8 cellular contexts compared by ENCODE assay signal in the genomic region with DNA sequence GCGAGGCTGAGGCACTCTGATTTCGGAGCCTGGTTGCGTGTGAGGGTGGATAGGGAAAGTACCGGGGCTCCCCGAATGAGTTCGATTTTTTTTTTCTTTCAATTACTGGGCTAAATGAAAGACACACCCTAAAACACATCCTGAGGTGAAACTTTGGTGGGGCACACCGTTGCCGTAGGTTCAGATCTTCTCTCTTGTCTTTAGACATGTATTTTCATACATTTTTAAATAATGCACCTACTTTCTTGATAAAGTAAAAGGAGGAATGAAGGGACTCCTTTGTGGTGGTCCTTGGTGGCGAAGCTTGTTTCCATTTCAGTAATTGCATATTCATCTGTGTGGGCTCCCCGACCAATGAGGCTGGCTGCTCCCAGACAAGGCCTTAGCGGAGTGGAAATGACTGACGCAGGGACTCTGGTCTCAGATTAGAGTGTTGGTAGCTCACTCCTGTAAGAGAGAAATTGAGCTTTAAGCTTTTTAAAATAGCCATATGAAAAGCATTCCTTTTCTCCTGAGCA. TPM values are rescaled to one million over a fixed set of nuclear protein-coding genes. Genes with fewer than 3 reads are reported as not detected.
DNase-seq lines count a peak whose midpoint lies in the region; ATAC-seq and TF ChIP-seq lines count a peak whose summit lies in the region.

No MANE protein-coding gene starts in this region.

- H3K9me2 ChIP-seq in SK-N-SH = no peaks in the 10 kb centered on the region

- H3K27ac ChIP-seq in SK-N-SH (ENCODE audit: low read depth in 2 of 2, low read length in 1 of 2) (peak overlapping the region; percentile 81 to 87), angular gyrus (ENCODE audit: low read depth, low read length) (peak overlapping the region; percentile 84)

- no peaks in the 10 kb centered on the region for H3K27me3 ChIP-seq in SK-N-SH (ENCODE audit: insufficient read depth)

- in situ Hi-C loops in ACHN (cut with HindIII; ENCODE audit: low pct_ligation_motif_present, low pct_unique_long_range_greater_than_20kb, low sequenced_read_pairs) = no loop called here

- CTCF ChIA-PET in SK-N-SH (lab: Yijun Ruan, JAX) = interaction anchor here (0.9 to 5.2 kb wide), 4 partner anchors 13 to 210 kb away, joined by 3 to 16 read pairs (median 7); no protein-coding TSS in a partner anchor

- H3K9me3 ChIP-seq in SK-N-SH = no peaks in the 10 kb centered on the region

- peaks cover 14 to 18% of the 10 kb centered on the region in 2 experiments; a peak in 3 of 4 replicates for H3K4me1 ChIP-seq in SK-N-SH (ENCODE audit: control insufficient read depth in 1 of 2, insufficient read depth in 2 of 2, low read depth in 1 of 2, low read length in 1 of 2)

- POLR2A ChIA-PET in SK-N-SH (lab: Yijun Ruan, JAX) = no interaction called here

- TF ChIP-seq EP300 in SK-N-SH (IDR thresholded peaks at IDR 0.05; ENCODE audit: borderline replicate concordance in 1 of 2, low read depth in 1 of 2, low read length in 1 of 2) = no peak

- H3K9ac ChIP-seq in SK-N-SH = peak overlapping the region; percentile 83

- ATAC-seq in GM18508 (IDR thresholded peaks at IDR 0.05; ENCODE audit: insufficient read depth, unreplicated experiment) (peak; percentile 21), HG03354 (IDR thresholded peaks at IDR 0.05; ENCODE audit: poor library complexity, severe bottlenecking, unreplicated experiment) (peak; percentile 21)

- H3F3A ChIP-seq in SK-N-SH (replicated peaks; ENCODE audit: insufficient read depth) = peaks cover 4% of the 10 kb centered on the region

- peaks cover 44% of the 10 kb centered on the region for H4K20me1 ChIP-seq in SK-N-SH (ENCODE audit: insufficient read depth)

- DNase-seq in ACHN (peak; percentile 63), SK-N-SH (peak; percentile 40), kidney glomerular epithelial cell (lab: John Stamatoyannopoulos, UW) (peak; percentile 61), ureter (ENCODE audit: low spot score) (no peak)
- peak; percentile 27 to 38 (median 32) for DNase-seq in stimulated activated CD4-positive, alpha-beta T cell treated with anti-CD3 and anti-CD28 coated beads, TNF-alpha, amount 100 ng/mL, for 1 hour (ENCODE audit: low read depth in 3 of 3, low spot score in 1 of 3)

- peak overlapping the region; percentile 82 for H3K4me2 ChIP-seq in SK-N-SH

- 4% methylated on average over 11 of the region's 12 CpGs for WGBS in SK-N-SH (ENCODE audit: low lambda C conversion rate)

- peaks cover 51% of the 10 kb centered on the region for H3K79me2 ChIP-seq in SK-N-SH (ENCODE audit: insufficient read depth)

- H3K36me3 ChIP-seq in SK-N-SH (replicated peaks in 1 of 2; ENCODE audit: control insufficient read depth in 1 of 2, insufficient read depth in 2 of 2, low read length in 1 of 2) = no peaks in the 10 kb centered on the region

- TF ChIP-seq RAD21 in SK-N-SH (IDR thresholded peaks at IDR 0.05; ENCODE audit: low read length) = no peak

- peak overlapping the region; percentile 71 to 79 for H3K4me3 ChIP-seq in SK-N-SH (ENCODE audit: low read depth in 2 of 2, low read length in 1 of 2)

- no peak; the same call in none of the 2 replicates for TF ChIP-seq CTCF in SK-N-SH (IDR thresholded peaks at IDR 0.05)

- H2AFZ ChIP-seq in SK-N-SH (ENCODE audit: low read depth) = peak overlapping the region; percentile 47

TF ChIP-seq in SK-N-SH, 30 proteins besides CTCF, POLR2A, EP300 and RAD21:
- no peak for TF ChIP-seq YY1 (IDR thresholded peaks at IDR 0.05; ENCODE audit: low read depth)
- TF ChIP-seq, protein P1, sequence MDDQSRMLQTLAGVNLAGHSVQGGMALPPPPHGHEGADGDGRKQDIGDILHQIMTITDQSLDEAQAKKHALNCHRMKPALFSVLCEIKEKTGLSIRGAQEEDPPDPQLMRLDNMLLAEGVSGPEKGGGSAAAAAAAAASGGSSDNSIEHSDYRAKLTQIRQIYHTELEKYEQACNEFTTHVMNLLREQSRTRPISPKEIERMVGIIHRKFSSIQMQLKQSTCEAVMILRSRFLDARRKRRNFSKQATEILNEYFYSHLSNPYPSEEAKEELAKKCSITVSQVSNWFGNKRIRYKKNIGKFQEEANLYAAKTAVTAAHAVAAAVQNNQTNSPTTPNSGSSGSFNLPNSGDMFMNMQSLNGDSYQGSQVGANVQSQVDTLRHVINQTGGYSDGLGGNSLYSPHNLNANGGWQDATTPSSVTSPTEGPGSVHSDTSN (IDR thresholded peaks at IDR 0.05) = peak; percentile 16; the same call in 1 of the 2 replicates

RNA-seq across cellular contexts. Expression of gene CCSER2, which starts 0.8 kb away (rescaled TPM):
- 8.5 and 12.2 TPM in 2 replicates for polyA plus RNA-seq in SK-N-SH (2012; rRNA removed)
- polyA plus RNA-seq in SK-N-SH (2012; cell fraction: cytosol; rRNA removed) = 11.3 and 13.8 TPM in 2 replicates
- 3.7 and 10.9 TPM in 2 replicates for polyA plus RNA-seq in SK-N-SH (2012; cell fraction: nucleus; rRNA removed)
- 75.4 TPM for total RNA-seq in ureter
